ENCODE assay signal across 27 cellular contexts in the genomic region with DNA sequence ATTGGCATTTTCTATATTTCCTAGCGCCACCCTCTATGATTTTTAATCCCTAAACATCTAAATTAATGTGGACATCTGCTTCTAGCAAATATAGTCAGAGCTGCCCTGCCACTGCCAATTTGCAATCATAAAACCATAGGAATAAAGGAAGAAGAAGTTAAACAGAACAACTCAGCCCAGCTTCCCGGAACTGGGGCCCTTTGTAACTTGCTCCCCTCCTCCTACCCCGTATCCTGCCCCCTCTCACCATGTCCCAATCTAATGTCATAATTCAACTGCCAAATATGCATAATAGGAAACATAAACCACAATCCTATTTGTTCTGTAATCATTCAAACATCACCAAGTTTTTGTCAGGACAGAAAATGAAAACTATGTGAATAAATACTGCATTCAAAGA.
"Had no signal": no experiment of that assay in that cellular context is flagged by ENCODE, and none has a peak within 500 bp of the region (broad histone marks: within the 10 kb centered on the region; RNA-seq: fewer than 3 reads in every experiment).

No MANE protein-coding gene starts in this region.

- H3K4me3 Mint-ChIP-seq: activated B cell treated with CpG ODN at 0.5 μM for 24 hours; activated CD4-positive, alpha-beta T cell treated with anti-CD3 and anti-CD28 coated beads for 36 hours; activated naive CD8-positive, alpha-beta T cell; activated T-cell treated with anti-CD3 and anti-CD28 coated beads, Interleukin-2, amount 50 U/mL, for 4 hours; central memory CD8-positive, alpha-beta T cell; effector memory CD8-positive, alpha-beta T cell; mesothelial cell of epicardium; naive thymus-derived CD8-positive, alpha-beta T cell had no signal

- H3K27ac Mint-ChIP-seq: activated B cell treated with CpG ODN at 0.5 μM for 24 hours; activated CD4-positive, alpha-beta T cell treated with anti-CD3 and anti-CD28 coated beads for 36 hours; activated naive CD8-positive, alpha-beta T cell; activated T-helper 2 cell treated with anti-CD3 and anti-CD28 coated beads, Interferon-gamma antibody, Interleukin-2, Interleukin-4, amounts not matched to agents 10 μg/mL and 5 μg/mL and 100 μg/mL, durations not matched to agents 14 hours and 24 hours and 36 hours; effector memory CD8-positive, alpha-beta T cell; mesothelial cell of epicardium; naive thymus-derived CD8-positive, alpha-beta T cell; progenitor cell of endocrine pancreas had no signal

- H3K27ac ChIP-seq: adrenal gland, ascending aorta, brain microvascular endothelial cell, esophagus squamous epithelium, gastrocnemius medialis, left ventricle myocardium inferior, testis had no signal

- H3K4me3 ChIP-seq: adrenal gland, ascending aorta, dorsolateral prefrontal cortex, esophagus squamous epithelium, gastrocnemius medialis, left ventricle myocardium inferior, spleen, testis had no signal

- DNase-seq: activated B cell treated with CpG ODN at 0.5 μM for 24 hours; activated CD4-positive, alpha-beta T cell treated with anti-CD3 and anti-CD28 coated beads for 36 hours; activated CD4-positive, alpha-beta T cell treated with anti-CD3 and anti-CD28 coated beads, Interleukin-2, amount 50 U/mL, for 48 hours; activated CD8-positive, alpha-beta memory T cell treated with anti-CD3 and anti-CD28 coated beads, Interleukin-2, amount 50 U/mL, for 48 hours; activated naive CD4-positive, alpha-beta T cell; activated T-cell treated with anti-CD3 and anti-CD28 coated beads, Interleukin-2, amount 50 U/mL, for 4 hours; adrenal gland; brain microvascular endothelial cell; effector memory CD8-positive, alpha-beta T cell; esophagus squamous epithelium; gastrocnemius medialis; hippocampal formation; left ventricle myocardium inferior; mammary epithelial cell; naive thymus-derived CD8-positive, alpha-beta T cell; spleen; stimulated activated CD4-positive, alpha-beta T cell treated with anti-CD3 and anti-CD28 coated beads, Interleukin-4, amount 100 ng/mL, for 1 hour; stimulated activated naive CD4-positive, alpha-beta T cell; T-helper 9 cell; testis had no signal

- H3K9me3 ChIP-seq: adrenal gland, ascending aorta, esophagus squamous epithelium, gastrocnemius medialis, spleen, testis had no signal

- H3K27me3 ChIP-seq: adrenal gland, ascending aorta, brain microvascular endothelial cell, dorsolateral prefrontal cortex, esophagus squamous epithelium, gastrocnemius medialis, testis had no signal

- H3K36me3 ChIP-seq: adrenal gland, ascending aorta, brain microvascular endothelial cell, esophagus squamous epithelium, gastrocnemius medialis, left ventricle myocardium inferior, spleen had no signal

- H3K27me3 Mint-ChIP-seq: progenitor cell of endocrine pancreas had no signal

- ATAC-seq: activated CD4-positive, alpha-beta T cell treated with anti-CD3 and anti-CD28 coated beads for 36 hours; activated T-cell treated with anti-CD3 and anti-CD28 coated beads, Interleukin-2, amount 50 U/mL, for 4 hours; effector memory CD8-positive, alpha-beta T cell; gastrocnemius medialis; naive thymus-derived CD8-positive, alpha-beta T cell had no signal

- H3K4me1 Mint-ChIP-seq: activated B cell treated with CpG ODN at 0.5 μM for 24 hours; activated CD4-positive, alpha-beta T cell treated with anti-CD3 and anti-CD28 coated beads for 36 hours; central memory CD8-positive, alpha-beta T cell; naive thymus-derived CD8-positive, alpha-beta T cell had no signal

- H3K36me3 Mint-ChIP-seq: activated naive CD8-positive, alpha-beta T cell; mesothelial cell of epicardium; naive thymus-derived CD8-positive, alpha-beta T cell had no signal

- H3K4me1 ChIP-seq: adrenal gland, ascending aorta, gastrocnemius medialis, left ventricle myocardium inferior, spleen, testis had no signal

- H3K9me3 Mint-ChIP-seq: activated B cell treated with CpG ODN at 0.5 μM for 24 hours; activated T-cell treated with anti-CD3 and anti-CD28 coated beads, Interleukin-2, amount 50 U/mL, for 4 hours; activated T-helper 2 cell treated with anti-CD3 and anti-CD28 coated beads, Interferon-gamma antibody, Interleukin-2, Interleukin-4, amounts not matched to agents 10 μg/mL and 5 μg/mL and 100 μg/mL, durations not matched to agents 14 hours and 24 hours and 36 hours; central memory CD8-positive, alpha-beta T cell; effector memory CD8-positive, alpha-beta T cell had no signal
